Comparison of ENCODE assay signal across 16 cellular contexts in genomic region chrX:41603591-41603990, GRCh38.
A peak's percentile ranks its signal among the peaks of the same experiment; 100 is the strongest.
DNase-seq lines count a peak whose midpoint lies in the region; ATAC-seq, FAIRE-seq and TF ChIP-seq lines count a peak whose summit lies in the region.
"Had no signal": no experiment of that assay in that cellular context is flagged by ENCODE, and none has a peak within 500 bp of the region (broad histone marks: within the 10 kb centered on the region; RNA-seq: fewer than 3 reads in every experiment).

No MANE protein-coding gene starts in this region.

- no peak for TF ChIP-seq CTCF in A549 (IDR thresholded peaks at IDR 0.05)
- no peak for TF ChIP-seq CTCF in CD8-positive, alpha-beta T cell (IDR thresholded peaks at IDR 0.05)

- no peak for ATAC-seq in A549
- ATAC-seq in HG03521 (IDR thresholded peaks at IDR 0.05; ENCODE audit: unreplicated experiment), result no peak
- ATAC-seq in HG02938 (IDR thresholded peaks at IDR 0.05; ENCODE audit: unreplicated experiment), result no peak
- ATAC-seq in CD8-positive, alpha-beta T cell, result no peak

- intact Hi-C loops in CD8-positive, alpha-beta T cell (cut with DNase I, micrococcal nuclease), result no loop called here

- no peak for TF ChIP-seq RAD21 in A549 (conservative IDR thresholded peaks at IDR 0.05 in 1 of 2, IDR thresholded peaks at IDR 0.05 in 1 of 2)

- H3K4me2 ChIP-seq in A549, result no peak overlapping the region

- TF ChIP-seq POLR2A in A549 (IDR thresholded peaks at IDR 0.05; ENCODE audit: low read length), result no peak

- H3K27ac ChIP-seq in A549, result no peak overlapping the region
- H3K27ac ChIP-seq in SJCRH30, result peak overlapping the region; percentile 84
- H3K27ac ChIP-seq in CD8-positive, alpha-beta T cell (ENCODE audit: low read depth, low read length), result no peak overlapping the region
- H3K27ac ChIP-seq: C4-2B had no signal

- FAIRE-seq in A549 (lab: Jason Lieb, UNC), result peak; percentile 18

- peaks cover 2% of the 10 kb centered on the region for H3K4me1 Mint-ChIP-seq in CD8-positive, alpha-beta T cell (ENCODE audit: low read depth)

- CTCF ChIA-PET in A549 (lab: Yijun Ruan, JAX), result no interaction called here
- CTCF ChIA-PET in CD8-positive, alpha-beta T cell (lab: Charles Lee), result no interaction called here

- no peak overlapping the region for H3K27ac Mint-ChIP-seq in CD8-positive, alpha-beta T cell

- no peak for DNase-seq in A549 (ENCODE audit: low read depth in 1 of 2, low spot score in 1 of 2)
- DNase-seq in NCI-H1694 (lab: John Stamatoyannopoulos, UW), result peak; percentile 27
- peak in 1 of 2 experiments; percentile 49 for DNase-seq in SJCRH30
- peak; percentile 21 for DNase-seq in kidney glomerular epithelial cell (lab: John Stamatoyannopoulos, UW)
- DNase-seq in DMS153 treated with DMSO at 0.1 percent for 48 hours (lab: John Stamatoyannopoulos, UW; ENCODE audit: unreplicated experiment), result no peak
- DNase-seq in CD8-positive, alpha-beta T cell, result no peak
- DNase-seq: DMS53, H7, MV-4-11, NCI-H1417, NCI-H2029 treated with DMSO at 0.1 percent for 48 hours, NCI-H510A treated with DMSO at 0.1 percent for 48 hours, RPMI8226 had no signal

- 89% methylated on average over 1 of the region's 1 CpG for WGBS in A549 (ENCODE audit: missing lambda C conversion rate)

- H3K36me3 ChIP-seq in SJCRH30, result no peaks in the 10 kb centered on the region
- no peaks in the 10 kb centered on the region for H3K36me3 ChIP-seq in CD8-positive, alpha-beta T cell (ENCODE audit: insufficient read depth, low read length)

- H3K27me3 Mint-ChIP-seq in CD8-positive, alpha-beta T cell (ENCODE audit: low read depth), result no peaks in the 10 kb centered on the region

- TF ChIP-seq EP300 in A549 (IDR thresholded peaks at IDR 0.05), result no peak

- POLR2A ChIA-PET in A549 (lab: Yijun Ruan, JAX), result no interaction called here
- POLR2A ChIA-PET in CD8-positive, alpha-beta T cell (lab: Charles Lee), result no interaction called here

- H3K36me3 Mint-ChIP-seq in CD8-positive, alpha-beta T cell, result peaks cover 27% of the 10 kb centered on the region

- no peaks in the 10 kb centered on the region for H3K27me3 ChIP-seq in SJCRH30
- H3K27me3 ChIP-seq in CD8-positive, alpha-beta T cell (ENCODE audit: insufficient read depth, low read length), result no peaks in the 10 kb centered on the region

- H3K9me3 ChIP-seq in A549 (no peaks in the 10 kb centered on the region), SJCRH30 (replicated peaks) (no peaks in the 10 kb centered on the region)
- no peaks in the 10 kb centered on the region for H3K9me3 ChIP-seq in CD8-positive, alpha-beta T cell (ENCODE audit: low read length)

- no peaks in the 10 kb centered on the region for H3K9me3 Mint-ChIP-seq in CD8-positive, alpha-beta T cell

- no peak overlapping the region for H3K4me3 Mint-ChIP-seq in CD8-positive, alpha-beta T cell

- H3K4me1 ChIP-seq in A549 (no peaks in the 10 kb centered on the region), SJCRH30 (peaks cover 38% of the 10 kb centered on the region)
- no peaks in the 10 kb centered on the region for H3K4me1 ChIP-seq in CD8-positive, alpha-beta T cell (ENCODE audit: insufficient read depth, low read length)

- no peak overlapping the region for H3K4me3 ChIP-seq in A549
- H3K4me3 ChIP-seq in SJCRH30, result no peak overlapping the region
- H3K4me3 ChIP-seq in CD8-positive, alpha-beta T cell (ENCODE audit: low read depth, low read length), result no peak overlapping the region

TF ChIP-seq in A549, 52 proteins besides CTCF, POLR2A, EP300 and RAD21:
- TF ChIP-seq KDM1A (IDR thresholded peaks at IDR 0.05; ENCODE audit: low read depth), result no peak
- no peak for TF ChIP-seq HOXB13 (CRISPR knock-in tag; IDR thresholded peaks at IDR 0.05; ENCODE audit: low read depth)
- TF ChIP-seq CBX8 (IDR thresholded peaks at IDR 0.05), result no peak
- no peak for TF ChIP-seq CBX2 (IDR thresholded peaks at IDR 0.05; ENCODE audit: borderline replicate concordance, low read depth)
- TF ChIP-seq HDAC2 (IDR thresholded peaks at IDR 0.05), result no peak
- no peak for TF ChIP-seq ZC3H11A (IDR thresholded peaks at IDR 0.05)
- no peak for TF ChIP-seq USF2 (IDR thresholded peaks at IDR 0.05)
- TF ChIP-seq NFE2L2 (conservative IDR thresholded peaks at IDR 0.05; ENCODE audit: low read length), result no peak
- no peak for TF ChIP-seq HMGXB4 (CRISPR knock-in tag; IDR thresholded peaks at IDR 0.05; ENCODE audit: borderline replicate concordance)
- no peak for TF ChIP-seq BHLHE40 (IDR thresholded peaks at IDR 0.05; ENCODE audit: low read depth, low read length)
- no peak for TF ChIP-seq TP53 (CRISPR knock-in tag; IDR thresholded peaks at IDR 0.05)
- no peak for TF ChIP-seq BCL3 (IDR thresholded peaks at IDR 0.05)
- TF ChIP-seq EHMT2 (IDR thresholded peaks at IDR 0.05; ENCODE audit: low read depth), result no peak

Comparison
In these comparisons a context has a peak if more than half of its experiments do, and no peak if none do; other contexts are left out.
1. DNase-seq: peak in NCI-H1694 (single experiment) and kidney glomerular epithelial cell (single experiment); none in A549 (0 of 2), DMS153 treated with DMSO at 0.1 percent for 48 hours (single experiment) and CD8-positive, alpha-beta T cell (0 of 7).